Comparison of ENCODE assay signal across 24 cellular contexts in genomic region chr3:112374334-112374734, GRCh38. TPM values are rescaled to one million over a fixed set of nuclear protein-coding genes. Genes with fewer than 3 reads are reported as not detected.
DNase-seq lines count a peak whose midpoint lies in the region; ATAC-seq, FAIRE-seq and TF ChIP-seq lines count a peak whose summit lies in the region.
"Had no signal": no experiment of that assay in that cellular context is flagged by ENCODE, and none has a peak within 500 bp of the region (broad histone marks: within the 10 kb centered on the region; RNA-seq: fewer than 3 reads in every experiment).

No MANE protein-coding gene starts in this region.

- H3K27ac ChIP-seq in right atrium auricular region (peak overlapping the region in 1 of 2 donors; percentile 41), astrocyte (ENCODE audit: low read depth, low read length) (no peak overlapping the region), left ventricle myocardium inferior (replicated peaks) (peak overlapping the region; percentile 78), aorta (ENCODE audit: low read depth in 1 of 2, low read length in 2 of 2) (no peak overlapping the region)
- H3K27ac ChIP-seq: C4-2B, ovary, SK-N-MC had no signal

- TF ChIP-seq CTCF in right atrium auricular region (IDR thresholded peaks at IDR 0.05) (no peak), astrocyte (IDR thresholded peaks at IDR 0.05; ENCODE audit: insufficient read depth, low read depth, low read length) (no peak), left ventricle myocardium inferior (IDR thresholded peaks at IDR 0.05; ENCODE audit: borderline replicate concordance) (no peak)

- H3K9me3 ChIP-seq in right atrium auricular region = no peaks in the 10 kb centered on the region
- H3K9me3 ChIP-seq in astrocyte (ENCODE audit: insufficient read depth, low read depth, low read length) = no peaks in the 10 kb centered on the region
- H3K9me3 ChIP-seq in left ventricle myocardium inferior (replicated peaks) = no peaks in the 10 kb centered on the region
- no peaks in the 10 kb centered on the region for H3K9me3 ChIP-seq in aorta (ENCODE audit: control insufficient read depth, low read length)
- H3K9me3 ChIP-seq: ovary had no signal

- 71 to 79% methylated on average over 5 of the region's 5 CpGs for WGBS in aorta, 2 donors

- ATAC-seq in Right ventricle myocardium superior (ENCODE audit: poor library complexity) (peak; percentile 57), aorta (ENCODE audit: low FRiP score) (peak; percentile 64), GM19324 (IDR thresholded peaks at IDR 0.05; ENCODE audit: low FRiP score, unreplicated experiment) (no peak)
- no peak for ATAC-seq in stimulated activated effector memory CD8-positive, alpha-beta T cell treated with anti-CD3 and anti-CD28 coated beads, Interleukin-12 subunit alpha, Interleukin-12 subunit beta, amount 100 ng/mL, for 72 hours
- ATAC-seq: activated T-cell treated with anti-CD3 and anti-CD28 coated beads, Interleukin-2, amount 50 U/mL, for 72 hours; naive thymus-derived CD8-positive, alpha-beta T cell; PC-3 had no signal

- no peak for FAIRE-seq in astrocyte (lab: Jason Lieb, UNC)
- FAIRE-seq: kidney had no signal

- peaks cover 8% of the 10 kb centered on the region for H3K4me1 Mint-ChIP-seq in astrocyte (ENCODE audit: low read depth, unreplicated experiment)
- no peaks in the 10 kb centered on the region for H3K4me1 Mint-ChIP-seq in stimulated activated effector memory CD8-positive, alpha-beta T cell treated with anti-CD3 and anti-CD28 coated beads, Interleukin-12 subunit alpha, Interleukin-12 subunit beta, amount 100 ng/mL, for 72 hours

- H3K27ac Mint-ChIP-seq in astrocyte (ENCODE audit: unreplicated experiment) = no peak overlapping the region
- no peak overlapping the region for H3K27ac Mint-ChIP-seq in stimulated activated effector memory CD8-positive, alpha-beta T cell treated with anti-CD3 and anti-CD28 coated beads, Interleukin-12 subunit alpha, Interleukin-12 subunit beta, amount 100 ng/mL, for 72 hours
- H3K27ac Mint-ChIP-seq: activated naive CD4-positive, alpha-beta T cell treated with anti-CD3 and anti-CD28 coated beads, Interleukin-2, amount 10 ng/mL, durations not matched to agents 7 days and 5 days; activated T-cell treated with anti-CD3 and anti-CD28 coated beads, Interleukin-2, amount 50 U/mL, for 72 hours; endodermal cell had no signal

- H3K36me3 ChIP-seq in right atrium auricular region = no peaks in the 10 kb centered on the region
- no peaks in the 10 kb centered on the region for H3K36me3 ChIP-seq in astrocyte (ENCODE audit: insufficient read depth, low read length)
- no peaks in the 10 kb centered on the region for H3K36me3 ChIP-seq in left ventricle myocardium inferior
- H3K36me3 ChIP-seq in aorta (ENCODE audit: control insufficient read depth in 1 of 2, insufficient read depth in 2 of 2, low read length in 1 of 2) = no peaks in the 10 kb centered on the region
- H3K36me3 ChIP-seq: ovary had no signal

- H2AFZ ChIP-seq in astrocyte (ENCODE audit: low read depth, low read length) = no peak overlapping the region

- H3K36me3 Mint-ChIP-seq in astrocyte (ENCODE audit: low read depth, unreplicated experiment) = no peaks in the 10 kb centered on the region
- no peaks in the 10 kb centered on the region for H3K36me3 Mint-ChIP-seq in stimulated activated effector memory CD8-positive, alpha-beta T cell treated with anti-CD3 and anti-CD28 coated beads, Interleukin-12 subunit alpha, Interleukin-12 subunit beta, amount 100 ng/mL, for 72 hours
- H3K36me3 Mint-ChIP-seq: naive thymus-derived CD8-positive, alpha-beta T cell had no signal

- H3K79me2 ChIP-seq in astrocyte (ENCODE audit: insufficient read depth, low read length) = no peaks in the 10 kb centered on the region

- no peaks in the 10 kb centered on the region for H3K27me3 Mint-ChIP-seq in astrocyte (ENCODE audit: low read depth, unreplicated experiment)
- H3K27me3 Mint-ChIP-seq: activated naive CD4-positive, alpha-beta T cell treated with anti-CD3 and anti-CD28 coated beads, Interleukin-2, amount 10 ng/mL, durations not matched to agents 7 days and 5 days; naive thymus-derived CD8-positive, alpha-beta T cell had no signal

- H3K4me3 Mint-ChIP-seq in astrocyte (ENCODE audit: unreplicated experiment) = no peak overlapping the region
- no peak overlapping the region for H3K4me3 Mint-ChIP-seq in stimulated activated effector memory CD8-positive, alpha-beta T cell treated with anti-CD3 and anti-CD28 coated beads, Interleukin-12 subunit alpha, Interleukin-12 subunit beta, amount 100 ng/mL, for 72 hours
- H3K4me3 Mint-ChIP-seq: activated naive CD4-positive, alpha-beta T cell treated with anti-CD3 and anti-CD28 coated beads, Interleukin-2, amount 10 ng/mL, durations not matched to agents 7 days and 5 days; activated T-cell treated with anti-CD3 and anti-CD28 coated beads, Interleukin-2, amount 50 U/mL, for 72 hours; endodermal cell had no signal

- H3K4me3 ChIP-seq in right atrium auricular region = no peak overlapping the region
- H3K4me3 ChIP-seq in astrocyte (ENCODE audit: insufficient read depth, low read depth, low read length) = no peak overlapping the region
- H3K4me3 ChIP-seq in left ventricle myocardium inferior = no peak overlapping the region
- H3K4me3 ChIP-seq in aorta (ENCODE audit: low read length in 2 of 2) = no peak overlapping the region
- H3K4me3 ChIP-seq: ovary, SK-N-MC had no signal

- no peak overlapping the region for H3K9ac ChIP-seq in astrocyte (ENCODE audit: low read length)

- H4K20me1 ChIP-seq in astrocyte (ENCODE audit: insufficient read depth, low read length) = no peaks in the 10 kb centered on the region

- H3K4me1 ChIP-seq in right atrium auricular region (peaks cover 0 to 26% of the 10 kb centered on the region in 2 donors), astrocyte (ENCODE audit: insufficient read depth, low read length) (peaks cover 10% of the 10 kb centered on the region), left ventricle myocardium inferior (peaks cover 36% of the 10 kb centered on the region), aorta (ENCODE audit: control insufficient read depth in 1 of 2, insufficient read depth in 2 of 2, low read length in 2 of 2) (peaks cover 0 to 12% of the 10 kb centered on the region in 2 donors)

- H3K27me3 ChIP-seq in right atrium auricular region = no peaks in the 10 kb centered on the region
- H3K27me3 ChIP-seq in astrocyte (ENCODE audit: insufficient read depth, low read length) = no peaks in the 10 kb centered on the region
- H3K27me3 ChIP-seq in left ventricle myocardium inferior (ENCODE audit: low read depth) = no peaks in the 10 kb centered on the region
- H3K27me3 ChIP-seq in aorta (ENCODE audit: control insufficient read depth in 1 of 2, insufficient read depth in 2 of 2, low read length in 1 of 2) = no peaks in the 10 kb centered on the region
- H3K27me3 ChIP-seq: ovary had no signal

- no peak overlapping the region for H3K4me2 ChIP-seq in astrocyte (ENCODE audit: low read length)

- H3K9me3 Mint-ChIP-seq in astrocyte (ENCODE audit: unreplicated experiment) = no peaks in the 10 kb centered on the region
- no peaks in the 10 kb centered on the region for H3K9me3 Mint-ChIP-seq in stimulated activated effector memory CD8-positive, alpha-beta T cell treated with anti-CD3 and anti-CD28 coated beads, Interleukin-12 subunit alpha, Interleukin-12 subunit beta, amount 100 ng/mL, for 72 hours
- H3K9me3 Mint-ChIP-seq: endodermal cell; naive thymus-derived CD8-positive, alpha-beta T cell had no signal

- no peak for DNase-seq in Right ventricle myocardium superior
- DNase-seq in right atrium auricular region (ENCODE audit: low spot score) = no peak
- peak; percentile 56 for DNase-seq in astrocyte (ENCODE audit: low read depth)
- no peak for DNase-seq in left ventricle myocardium inferior
- DNase-seq in aorta = no peak
- no peak for DNase-seq in stimulated activated effector memory CD8-positive, alpha-beta T cell treated with anti-CD3 and anti-CD28 coated beads, Interleukin-12 subunit alpha, Interleukin-12 subunit beta, amount 100 ng/mL, for 72 hours (ENCODE audit: low spot score in 2 of 2)
- DNase-seq in SHP77 treated with DMSO at 0.1 percent for 48 hours (lab: John Stamatoyannopoulos, UW) = no peak
- DNase-seq: activated naive CD4-positive, alpha-beta T cell treated with anti-CD3 and anti-CD28 coated beads, Interleukin-2, amount 10 ng/mL, durations not matched to agents 7 days and 5 days; activated T-cell treated with anti-CD3 and anti-CD28 coated beads, Interleukin-2, amount 50 U/mL, for 72 hours; endodermal cell; hypothalamus; kidney; naive thymus-derived CD8-positive, alpha-beta T cell; NCI-H187; NCI-H748 treated with DMSO at 0.1 percent for 48 hours; ovary; PC-3; stimulated activated CD4-positive, alpha-beta T cell treated with anti-CD3 and anti-CD28 coated beads, Interleukin-1b, Interleukin-23, amount 100 ng/mL, for 48 hours; stimulated activated naive CD4-positive, alpha-beta T cell had no signal

- intact Hi-C loops in Right ventricle myocardium superior (cut with DNase I) = no loop called here
- intact Hi-C loops in left ventricle myocardium inferior (cut with micrococcal nuclease) = no loop called here
- intact Hi-C loops in aorta (cut with DNase I) = no loop called here

RNA-seq across cellular contexts. Expression of gene CD200, which starts 41.4 kb away (rescaled TPM):
- 0.91 TPM for total RNA-seq in Right ventricle myocardium superior
- 10 to 100 TPM in 1 of 2 donors, 1 to 10 TPM in 1; 5.7 to 12.1 TPM for total RNA-seq in right atrium auricular region
- 11.1 and 13.2 TPM in 2 replicates for total RNA-seq in astrocyte
- 1.1 TPM for total RNA-seq in left ventricle myocardium inferior
- 10 to 100 TPM; 28.2 to 45.3 TPM for total RNA-seq in aorta
- 10 to 100 TPM; 15.8 to 31.7 TPM for polyA plus RNA-seq in aorta
- total RNA-seq: A673, G401, PC-3 had no signal

Comparison
In these comparisons a context has a peak if more than half of its experiments do, and no peak if none do; other contexts are left out.
1. ATAC-seq: peak in Right ventricle myocardium superior (single experiment) and aorta (single experiment); none in stimulated activated effector memory CD8-positive, alpha-beta T cell treated with anti-CD3 and anti-CD28 coated beads, Interleukin-12 subunit alpha, Interleukin-12 subunit beta, amount 100 ng/mL, for 72 hours (single experiment) and GM19324 (single experiment).